ENCODE assay signal across 14 cellular contexts in genomic region chr1:173213665-173214064, GRCh38.
"Had no signal": no experiment of that assay in that cellular context is flagged by ENCODE, and none has a peak within 500 bp of the region (broad histone marks: within the 10 kb centered on the region; RNA-seq: fewer than 3 reads in every experiment).

No MANE protein-coding gene starts in this region.

- H3K9me3 ChIP-seq: esophagus muscularis mucosa, left lung had no signal

- H3K4me1 Mint-ChIP-seq: memory B cell had no signal

- H3K27me3 Mint-ChIP-seq: activated naive CD8-positive, alpha-beta T cell treated with anti-CD3 and anti-CD28 coated beads for 36 hours had no signal

- H3K4me3 Mint-ChIP-seq: activated naive CD8-positive, alpha-beta T cell treated with anti-CD3 and anti-CD28 coated beads for 36 hours; activated T-cell treated with anti-CD3 and anti-CD28 coated beads, Interleukin-2, amount 50 U/mL, for 4 hours; memory B cell; nephron had no signal

- H3K9me3 Mint-ChIP-seq: activated naive CD8-positive, alpha-beta T cell treated with anti-CD3 and anti-CD28 coated beads for 36 hours; activated T-cell treated with anti-CD3 and anti-CD28 coated beads, Interleukin-2, amount 50 U/mL, for 4 hours; memory B cell; nephron had no signal

- H3K27ac ChIP-seq: dorsolateral prefrontal cortex, esophagus muscularis mucosa, left lung had no signal

- H3K4me3 ChIP-seq: dorsolateral prefrontal cortex, esophagus muscularis mucosa, left lung had no signal

- H3K36me3 ChIP-seq: esophagus muscularis mucosa, left lung had no signal

- H3K27ac Mint-ChIP-seq: activated naive CD8-positive, alpha-beta T cell treated with anti-CD3 and anti-CD28 coated beads for 36 hours; memory B cell had no signal

- H3K36me3 Mint-ChIP-seq: memory B cell had no signal

- DNase-seq: activated CD4-positive, alpha-beta T cell treated with anti-CD3 and anti-CD28 coated beads, Interleukin-2, amount 50 U/mL, for 4 hours; activated CD4-positive, CD25-positive, alpha-beta regulatory T cell treated with anti-CD3 and anti-CD28 coated beads, Interleukin-2, amount 50 U/mL, for 72 hours; activated gamma-delta T cell; activated naive CD8-positive, alpha-beta T cell treated with anti-CD3 and anti-CD28 coated beads for 36 hours; activated T-cell treated with anti-CD3 and anti-CD28 coated beads, Interleukin-2, amount 50 U/mL, for 4 hours; dorsolateral prefrontal cortex; head of caudate nucleus; left lung; stimulated activated CD4-positive, alpha-beta T cell treated with anti-CD3 and anti-CD28 coated beads, Interleukin-4, amount 100 ng/mL, for 1 hour; stimulated activated CD8-positive, alpha-beta memory T cell treated with anti-CD3 and anti-CD28 coated beads, Interleukin-4, amount 100 ng/mL, for 48 hours; stimulated activated naive CD8-positive, alpha-beta T cell treated with anti-CD3 and anti-CD28 coated beads, Interleukin-15, Interleukin-2, amounts not matched to agents 100 U/mL and 50 U/mL, for 24 hours had no signal

- H3K27me3 ChIP-seq: dorsolateral prefrontal cortex, esophagus muscularis mucosa, left lung had no signal

- ATAC-seq: activated T-cell treated with anti-CD3 and anti-CD28 coated beads, Interleukin-2, amount 50 U/mL, for 4 hours; left lung had no signal

- H3K4me1 ChIP-seq: left lung had no signal
